In genomic region chr14:105467942-105468471, GRCh38 we compare ENCODE assay signal across 21 cellular contexts. TPM values are rescaled to one million over a fixed set of nuclear protein-coding genes. Genes with fewer than 3 reads are reported as not detected.
DNase-seq lines count a peak whose midpoint lies in the region; ATAC-seq, FAIRE-seq and TF ChIP-seq lines count a peak whose summit lies in the region.
"Had no signal": no experiment of that assay in that cellular context is flagged by ENCODE, and none has a peak within 500 bp of the region (broad histone marks: within the 10 kb centered on the region; RNA-seq: fewer than 3 reads in every experiment).

No MANE protein-coding gene starts in this region.

- 83 to 88% (median 83%) methylated on average over 22 of the region's 22 CpGs for WGBS in psoas muscle, 3 donors
- 94% methylated on average over 22 of the region's 22 CpGs for WGBS in pancreas, 2 donors

- FAIRE-seq in pancreas (lab: Jason Lieb, UNC): no peak
- FAIRE-seq: endothelial cell of umbilical vein had no signal

- H3K4me3 ChIP-seq in HEK293 (ENCODE audit: low read depth, low read length) (no peak overlapping the region), psoas muscle (no peak overlapping the region), pancreas (no peak overlapping the region)

- DNase-seq in psoas muscle (no peak), pancreas (no peak), SW480 (ENCODE audit: low spot score) (no peak)
- no peak for DNase-seq in stimulated activated CD4-positive, alpha-beta T cell treated with anti-CD3 and anti-CD28 coated beads, Interleukin-4, amount 100 ng/mL, for 1 hour
- no peak for DNase-seq in activated CD4-positive, alpha-beta T cell treated with anti-CD3 and anti-CD28 coated beads, Interleukin-2, amount 50 U/mL, for 4 hours
- DNase-seq: activated CD4-positive, alpha-beta T cell treated with anti-CD3 and anti-CD28 coated beads for 1 hour; activated CD8-positive, alpha-beta T cell treated with anti-CD3 and anti-CD28 coated beads, Interleukin-2, amount 10 ng/mL, durations not matched to agents 7 days and 5 days; activated effector memory CD4-positive, alpha-beta T cell treated with Interleukin-2 at 50 U/mL for 16 hours; Calu3; H9; mesendoderm; NCI-H1092 treated with DMSO at 0.1 percent for 48 hours; NCI-H2029 treated with DMSO at 0.1 percent for 48 hours; NCI-H2227 treated with DMSO at 0.1 percent for 48 hours; T-helper 2 cell had no signal

- H3K36me3 ChIP-seq in HEK293 (ENCODE audit: control insufficient read depth in 2 of 2, insufficient read depth in 1 of 2, low read length in 2 of 2) (peaks cover 0 to 67% of the 10 kb centered on the region in 2 experiments; a peak in 1 of 3 replicates), psoas muscle (ENCODE audit: insufficient read depth in 1 of 2, low read depth in 1 of 2) (peaks cover 8 to 54% of the 10 kb centered on the region in 2 donors), pancreas (peaks cover 0 to 27% (median 8%) of the 10 kb centered on the region in 3 donors)

- peaks cover 10% of the 10 kb centered on the region for H3K4me1 ChIP-seq in HEK293 (ENCODE audit: control insufficient read depth, insufficient read depth, low read length)
- H3K4me1 ChIP-seq in psoas muscle: peaks cover 44% of the 10 kb centered on the region
- H3K4me1 ChIP-seq in pancreas: peaks cover 0 to 11% (median 8%) of the 10 kb centered on the region in 3 donors

- H3K9me3 ChIP-seq in HEK293 (ENCODE audit: control insufficient read depth, insufficient read depth, low read depth, low read length) (no peaks in the 10 kb centered on the region), psoas muscle (no peaks in the 10 kb centered on the region), pancreas (no peaks in the 10 kb centered on the region)

- H3K27me3 ChIP-seq in psoas muscle (ENCODE audit: insufficient read depth in 3 of 3, low read length in 2 of 3) (no peaks in the 10 kb centered on the region), pancreas (no peaks in the 10 kb centered on the region)

- CTCF ChIA-PET in HEK293 (lab: Yijun Ruan, JAX): interaction anchor here (0.9 to 5.7 kb wide), 3 partner anchors 13 to 65 kb away, joined by 3 to 31 read pairs (median 6); no protein-coding TSS in a partner anchor

- ATAC-seq in psoas muscle: no peak
- ATAC-seq in pancreas: no peak
- ATAC-seq: activated CD8-positive, alpha-beta T cell treated with anti-CD3 and anti-CD28 coated beads, Interleukin-2, amount 10 ng/mL, durations not matched to agents 7 days and 5 days had no signal

- intact Hi-C loops in psoas muscle (cut with DNase I) (loop anchor here in 1 of 2 donors (5.0 kb wide), 1 partner anchor 51 kb away; the partner anchor contains the start of gene MTA1), pancreas (cut with DNase I) (no loop called here)

- peak overlapping the region; percentile 52 for H3K27ac ChIP-seq in 22Rv1
- no peak overlapping the region for H3K27ac ChIP-seq in HEK293 (ENCODE audit: extremely low read depth, low read depth, low read length)
- peak overlapping the region; percentile 29 for H3K27ac ChIP-seq in cingulate gyrus (ENCODE audit: low read depth, low read length)
- peak overlapping the region; percentile 15 for H3K27ac ChIP-seq in psoas muscle
- H3K27ac ChIP-seq in pancreas: no peak overlapping the region

- POLR2A ChIA-PET in HEK293 (lab: Yijun Ruan, JAX): no interaction called here

- TF ChIP-seq CTCF in 22Rv1 (IDR thresholded peaks at IDR 0.05) (no peak), HEK293 (tag by site-specific recombination; IDR thresholded peaks at IDR 0.05) (no peak), psoas muscle (IDR thresholded peaks at IDR 0.05) (no peak), pancreas (IDR thresholded peaks at IDR 0.05) (no peak)

TF ChIP-seq in HEK293, 187 proteins besides CTCF, POLR2A, EP300 and RAD21:
- TF ChIP-seq ZNF404 (tag by site-specific recombination; IDR thresholded peaks at IDR 0.05) (no peak), ZNF580 (tag by site-specific recombination; IDR thresholded peaks at IDR 0.05) (no peak), SCRT1 (tag by site-specific recombination; IDR thresholded peaks at IDR 0.05; ENCODE audit: borderline replicate concordance) (peak; percentile 98), SCRT2 (tag by site-specific recombination; IDR thresholded peaks at IDR 0.05) (peak; percentile 95), ZNF10 (tag by site-specific recombination; IDR thresholded peaks at IDR 0.05) (no peak), REST (tag by site-specific recombination; IDR thresholded peaks at IDR 0.05) (0 out of 2 replicates have a peak, but pooled peaks have one; percentile 11)

RNA-seq across cellular contexts. Expression of gene CRIP2, which starts 6.6 kb away (rescaled TPM):
- total RNA-seq in psoas muscle: 10 to 100 TPM; 23.1 to 46.5 (median 30.2) TPM
- 10 to 100 TPM; 28.5 to 71.8 (median 47.3) TPM for polyA plus RNA-seq in psoas muscle
- total RNA-seq in pancreas: 10 to 100 TPM; 12.9 to 37.4 (median 24.3) TPM
- 100 to 1,000 TPM in 1 of 2 donors, 10 to 100 TPM in 1; 99.5 to 223 TPM for polyA plus RNA-seq in pancreas

RNA-seq across cellular contexts. Expression of gene CRIP1, which starts 18.7 kb away (rescaled TPM):
- total RNA-seq in psoas muscle (10 to 100 TPM; 11.5 to 24.9 (median 14.2) TPM), pancreas (10 to 100 TPM in 1 of 6 donors, 1 to 10 TPM in 5; 2.4 to 14.0 (median 9.0) TPM)
- polyA plus RNA-seq in psoas muscle (10 to 100 TPM; 17.5 to 27.2 (median 20.6) TPM), pancreas (10 to 100 TPM; 35.4 to 71.0 TPM)
- total RNA-seq: M059J, SK-MEL-5 had no signal

RNA-seq across cellular contexts. Expression of gene TEDC1, which starts 23.0 kb away (rescaled TPM):
- total RNA-seq in psoas muscle (1 to 10 TPM in 3 of 4 donors, under 1 TPM in 1; 0.95 to 2.0 (median 1.2) TPM), pancreas (1 to 10 TPM; 2.0 to 5.2 (median 3.3) TPM)
- polyA plus RNA-seq in psoas muscle (1 to 10 TPM; 1.9 to 5.2 (median 2.3) TPM), pancreas (10 to 100 TPM; 18.1 to 21.5 TPM)

RNA-seq across cellular contexts. Expression of gene MTA1, which starts 48.4 kb away (rescaled TPM):
- 10 to 100 TPM; 41.1 to 48.6 (median 45.1) TPM for total RNA-seq in psoas muscle
- polyA plus RNA-seq in psoas muscle: 10 to 100 TPM; 22.6 to 32.8 (median 25.5) TPM
- total RNA-seq in pancreas: 10 to 100 TPM; 34.8 to 68.6 (median 51.6) TPM
- polyA plus RNA-seq in pancreas: 100 to 1,000 TPM; 115 to 138 TPM

RNA-seq across cellular contexts. Expression of gene TMEM121, which starts 58.4 kb away (rescaled TPM):
- total RNA-seq in psoas muscle: under 1 TPM; 0.23 to 0.60 (median 0.39) TPM
- polyA plus RNA-seq in psoas muscle: under 1 TPM; 0.08 to 0.60 (median 0.17) TPM
- total RNA-seq in pancreas: 1 to 10 TPM in 5 of 6 donors, under 1 TPM in 1; 0.92 to 3.3 (median 1.8) TPM
- polyA plus RNA-seq in pancreas: 1 to 10 TPM; 1.2 to 2.5 TPM

Comparison
In these comparisons a context has a peak if more than half of its experiments do, and no peak if none do; other contexts are left out.
1. H3K27ac ChIP-seq: peak in 22Rv1 (single experiment), cingulate gyrus (single experiment) and psoas muscle (single experiment); none in HEK293 (single experiment) and pancreas (0 of 4).